26 cellular contexts compared by ENCODE assay signal in genomic region chr6:3244003-3244831, GRCh38. TPM values are rescaled to one million over a fixed set of nuclear protein-coding genes. Genes with fewer than 3 reads are reported as not detected.
DNase-seq lines count a peak whose midpoint lies in the region; ATAC-seq, FAIRE-seq and TF ChIP-seq lines count a peak whose summit lies in the region.
"Had no signal": no experiment of that assay in that cellular context is flagged by ENCODE, and none has a peak within 500 bp of the region (broad histone marks: within the 10 kb centered on the region; RNA-seq: fewer than 3 reads in every experiment).

No MANE protein-coding gene starts in this region.

- 69 to 76% methylated on average over 8 of the region's 8 CpGs for WGBS in pancreas, 2 donors

- H3K27me3 ChIP-seq in pancreas: no peaks in the 10 kb centered on the region
- H3K27me3 ChIP-seq: MG63 had no signal

- FAIRE-seq in pancreas (lab: Jason Lieb, UNC): no peak
- FAIRE-seq: GM18507 had no signal

- no peaks in the 10 kb centered on the region for H3K36me3 ChIP-seq in pancreas
- H3K36me3 ChIP-seq: MG63 had no signal

- no peaks in the 10 kb centered on the region for H3K9me3 ChIP-seq in pancreas
- H3K9me3 ChIP-seq: MG63 had no signal

- no peaks in the 10 kb centered on the region for H3K4me1 ChIP-seq in pancreas

- no peak overlapping the region for H3K27ac ChIP-seq in pancreas
- H3K27ac ChIP-seq: GM23248 had no signal

- peak; percentile 16 to 86 (median 50) for ATAC-seq in pancreas
- ATAC-seq: Panc1 had no signal

- DNase-seq in NCI-H345 (lab: John Stamatoyannopoulos, UW) (peak; percentile 10), NCI-H345 treated with DMSO at 0.1 percent for 48 hours (lab: John Stamatoyannopoulos, UW; ENCODE audit: unreplicated experiment) (no peak), NCI-H226 (peak; percentile 51), epithelial cell of esophagus (ENCODE audit: low read depth) (peak; percentile 31), pancreas (peak in 3 of 6 donors; percentile 37 to 71 (median 48)), AML-193 (lab: John Stamatoyannopoulos, UW) (no peak), HUDEP-2 (lab: John Stamatoyannopoulos, UW; ENCODE audit: unreplicated experiment in 76 of 76) (no peak), NCI-H1436 (lab: John Stamatoyannopoulos, UW) (no peak)
- DNase-seq: 8988T; ACHN; CD4-positive, CD25-positive, alpha-beta regulatory T cell; DMS153; GM23248; H9; HFFc6; Kasumi-1; MG63; NCI-H1105 treated with DMSO at 0.1 percent for 48 hours; NCI-H2081; NCI-H2171 treated with DMSO at 0.1 percent for 48 hours; NCI-H446 treated with DMSO at 0.1 percent for 48 hours; NCI-H526 treated with DMSO at 0.1 percent for 48 hours; SHP77 treated with DMSO at 0.1 percent for 48 hours; T-helper 1 cell had no signal

- TF ChIP-seq CTCF in epithelial cell of esophagus (IDR thresholded peaks at IDR 0.05; ENCODE audit: insufficient read depth, low read depth, low read length, missing control alignments) (no peak), pancreas (IDR thresholded peaks at IDR 0.05) (no peak)

- H3K4me3 ChIP-seq in epithelial cell of esophagus (ENCODE audit: low read length) (no peak overlapping the region), pancreas (no peak overlapping the region)
- H3K4me3 ChIP-seq: GM23248, MG63 had no signal

- intact Hi-C loops in pancreas (cut with DNase I): no loop called here

RNA-seq across cellular contexts. Expression of gene PSMG4, which starts 14.5 kb away (rescaled TPM):
- total RNA-seq in pancreas: 10 to 100 TPM; 10.6 to 18.0 (median 15.5) TPM
- 10 to 100 TPM; 23.7 to 40.5 TPM for polyA plus RNA-seq in pancreas

RNA-seq across cellular contexts. Expression of gene TUBB2B, which starts 16.8 kb away (rescaled TPM):
- total RNA-seq in pancreas: 10 to 100 TPM in 2 of 6 donors, 1 to 10 TPM in 4; 1.9 to 17.6 (median 5.7) TPM
- polyA plus RNA-seq in pancreas: 1 to 10 TPM; 3.8 to 6.1 TPM

Comparison
In these comparisons a context has a peak if more than half of its experiments do, and no peak if none do; other contexts are left out.
1. DNase-seq: peak in NCI-H345 (single experiment), NCI-H226 (single experiment) and epithelial cell of esophagus (single experiment); none in NCI-H345 treated with DMSO at 0.1 percent for 48 hours (single experiment), AML-193 (0 of 2), HUDEP-2 (0 of 76) and NCI-H1436 (single experiment).